11 cellular contexts compared by ENCODE assay signal in the genomic region with DNA sequence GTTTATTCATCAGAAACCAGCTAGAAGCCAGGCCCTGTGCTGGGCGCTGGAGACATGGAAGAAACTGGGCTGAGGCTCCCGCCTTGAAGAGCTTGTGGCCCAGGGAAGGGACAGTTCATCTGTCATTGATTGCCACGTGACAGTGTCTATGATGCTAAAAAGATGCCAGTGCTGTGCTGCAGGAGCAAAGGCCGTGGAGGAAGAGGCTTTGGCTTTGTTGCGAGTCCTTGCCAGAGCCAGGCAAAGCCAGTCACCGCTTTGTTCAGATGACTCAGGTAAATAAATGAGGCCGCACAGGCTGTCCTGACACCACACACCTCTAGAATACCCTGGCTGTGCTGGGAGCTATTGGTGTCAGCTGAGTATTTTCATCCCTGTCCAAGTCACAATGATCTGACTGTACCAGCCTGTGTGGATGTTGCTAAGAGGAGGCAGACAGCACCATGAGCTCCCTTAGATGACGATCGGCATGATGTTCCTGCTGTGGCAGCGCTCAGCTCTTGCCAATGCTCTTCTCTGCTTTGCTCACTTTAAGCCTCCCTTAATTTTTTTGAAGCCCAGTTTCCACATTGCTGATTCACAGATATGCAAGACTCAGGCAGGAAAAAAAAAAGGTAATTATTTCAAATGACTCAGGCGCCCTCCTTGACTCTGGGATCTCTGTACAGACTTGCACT.
DNase-seq lines count a peak whose midpoint lies in the region; ATAC-seq and TF ChIP-seq lines count a peak whose summit lies in the region.
"Had no signal": no experiment of that assay in that cellular context is flagged by ENCODE, and none has a peak within 500 bp of the region (broad histone marks: within the 10 kb centered on the region; RNA-seq: fewer than 3 reads in every experiment).

No MANE protein-coding gene starts in this region.

- BruUV-seq in Panc1 (replicated peaks; lab: Mats Ljungman, UMichigan) = no TSS peak

- no peak for TF ChIP-seq CTCF in Panc1 (IDR thresholded peaks at IDR 0.05)
- TF ChIP-seq CTCF in osteocyte (IDR thresholded peaks at IDR 0.05) = no peak
- no peak for TF ChIP-seq CTCF in testis (IDR thresholded peaks at IDR 0.05)

- ATAC-seq in Panc1 (no peak; the same call in 1 of the 2 replicates), GM19467 (IDR thresholded peaks at IDR 0.05; ENCODE audit: unreplicated experiment) (no peak)

- H3K4me1 ChIP-seq in Panc1 (ENCODE audit: control insufficient read depth, insufficient read depth, low read length) = peaks cover 11% of the 10 kb centered on the region
- H3K4me1 ChIP-seq in testis = peaks cover 19% of the 10 kb centered on the region

- peaks cover 61% of the 10 kb centered on the region for H3K4me1 Mint-ChIP-seq in osteocyte (ENCODE audit: unreplicated experiment)

- H3K9me3 Mint-ChIP-seq in osteocyte (ENCODE audit: unreplicated experiment) = no peaks in the 10 kb centered on the region
- H3K9me3 Mint-ChIP-seq: activated naive CD4-positive, alpha-beta T cell treated with anti-CD3 and anti-CD28 coated beads, Interleukin-2, amount 50 U/mL, for 24 hours had no signal

- H3K27me3 Mint-ChIP-seq in osteocyte (ENCODE audit: unreplicated experiment) = no peaks in the 10 kb centered on the region
- H3K27me3 Mint-ChIP-seq: activated naive CD4-positive, alpha-beta T cell treated with anti-CD3 and anti-CD28 coated beads, Interleukin-2, amount 50 U/mL, for 24 hours had no signal

- H3K4me3 Mint-ChIP-seq in osteocyte (ENCODE audit: unreplicated experiment) = no peak overlapping the region
- H3K4me3 Mint-ChIP-seq: activated naive CD4-positive, alpha-beta T cell treated with anti-CD3 and anti-CD28 coated beads, Interleukin-2, amount 50 U/mL, for 24 hours had no signal

- no peaks in the 10 kb centered on the region for H3K9me3 ChIP-seq in Panc1 (ENCODE audit: control insufficient read depth, insufficient read depth, low read depth, low read length)
- H3K9me3 ChIP-seq in testis = no peaks in the 10 kb centered on the region

- no peaks in the 10 kb centered on the region for H3K36me3 Mint-ChIP-seq in osteocyte (ENCODE audit: unreplicated experiment)
- H3K36me3 Mint-ChIP-seq: activated naive CD4-positive, alpha-beta T cell treated with anti-CD3 and anti-CD28 coated beads, Interleukin-2, amount 50 U/mL, for 24 hours had no signal

- CTCF ChIA-PET in Panc1 (lab: Charles Lee) = interaction anchor here (0.8 to 1.9 kb wide), 2 partner anchors 265 to 403 kb away, joined by 3 to 6 read pairs; no protein-coding TSS in a partner anchor

- intact Hi-C loops in Panc1 (cut with micrococcal nuclease; ENCODE audit: unreplicated experiment) = loop anchor here (5.0 kb wide), 2 partner anchors 265 to 540 kb away; no protein-coding TSS in a partner anchor
- intact Hi-C loops in testis (cut with DNase I; ENCODE audit: low total_unique reads) = loop anchor here (5.0 kb wide), 1 partner anchor 540 kb away; no protein-coding TSS in a partner anchor

- POLR2A ChIA-PET in Panc1 (lab: Charles Lee) = no interaction called here

- in situ Hi-C loops in Panc1 (cut with HindIII; ENCODE audit: low pct_unique_long_range_greater_than_20kb, low sequenced_read_pairs) = no loop called here

- TF ChIP-seq POLR2A in testis (IDR thresholded peaks at IDR 0.05) = no peak

- H3K27me3 ChIP-seq in Panc1 (ENCODE audit: control insufficient read depth, insufficient read depth, low read length) = no peaks in the 10 kb centered on the region
- H3K27me3 ChIP-seq in testis = no peaks in the 10 kb centered on the region

- 86 to 89% methylated on average over 8 to 11 of the region's 11 CpGs for WGBS in testis, 2 donors

- no peaks in the 10 kb centered on the region for H3K36me3 ChIP-seq in Panc1 (ENCODE audit: control insufficient read depth, insufficient read depth, low read length)
- H3K36me3 ChIP-seq in testis (ENCODE audit: low read depth, missing control alignments) = no peaks in the 10 kb centered on the region

- H3K27ac ChIP-seq in Panc1 (ENCODE audit: low read length) = peak overlapping the region; percentile 65; the same call in 1 of the 2 replicates
- H3K27ac ChIP-seq in epithelial cell of prostate = peak overlapping the region; percentile 91
- no peak overlapping the region for H3K27ac ChIP-seq in testis

- DNase-seq in Daoy (ENCODE audit: low read depth) (peak; percentile 81), Panc1 (ENCODE audit: low read depth, low spot score) (no peak), epithelial cell of prostate (ENCODE audit: low read depth, low spot score) (peak; percentile 78), osteocyte (ENCODE audit: extremely low spot score, unreplicated experiment) (no peak), cerebellum (ENCODE audit: low spot score) (no peak), testis (no peak), NCI-H69 (lab: John Stamatoyannopoulos, UW) (no peak)
- DNase-seq: GOT3, KG1 had no signal

- peak overlapping the region; percentile 88 for H3K27ac Mint-ChIP-seq in osteocyte (ENCODE audit: unreplicated experiment)
- H3K27ac Mint-ChIP-seq: activated naive CD4-positive, alpha-beta T cell treated with anti-CD3 and anti-CD28 coated beads, Interleukin-2, amount 50 U/mL, for 24 hours had no signal

- H3K4me3 ChIP-seq in Panc1 (ENCODE audit: low read depth in 2 of 2, low read length in 2 of 2) (no peak overlapping the region), testis (no peak overlapping the region)

Comparison
In these comparisons a context has a peak if more than half of its experiments do, and no peak if none do; other contexts are left out.
1. DNase-seq: peak in Daoy (single experiment) and epithelial cell of prostate (single experiment); none in Panc1 (single experiment), osteocyte (single experiment), cerebellum (single experiment), testis (single experiment) and NCI-H69 (single experiment).
2. H3K27ac ChIP-seq: peak in Panc1 (single experiment) and epithelial cell of prostate (single experiment); none in testis (0 of 2).